ENCODE assay signal across 8 cellular contexts in the genomic region with DNA sequence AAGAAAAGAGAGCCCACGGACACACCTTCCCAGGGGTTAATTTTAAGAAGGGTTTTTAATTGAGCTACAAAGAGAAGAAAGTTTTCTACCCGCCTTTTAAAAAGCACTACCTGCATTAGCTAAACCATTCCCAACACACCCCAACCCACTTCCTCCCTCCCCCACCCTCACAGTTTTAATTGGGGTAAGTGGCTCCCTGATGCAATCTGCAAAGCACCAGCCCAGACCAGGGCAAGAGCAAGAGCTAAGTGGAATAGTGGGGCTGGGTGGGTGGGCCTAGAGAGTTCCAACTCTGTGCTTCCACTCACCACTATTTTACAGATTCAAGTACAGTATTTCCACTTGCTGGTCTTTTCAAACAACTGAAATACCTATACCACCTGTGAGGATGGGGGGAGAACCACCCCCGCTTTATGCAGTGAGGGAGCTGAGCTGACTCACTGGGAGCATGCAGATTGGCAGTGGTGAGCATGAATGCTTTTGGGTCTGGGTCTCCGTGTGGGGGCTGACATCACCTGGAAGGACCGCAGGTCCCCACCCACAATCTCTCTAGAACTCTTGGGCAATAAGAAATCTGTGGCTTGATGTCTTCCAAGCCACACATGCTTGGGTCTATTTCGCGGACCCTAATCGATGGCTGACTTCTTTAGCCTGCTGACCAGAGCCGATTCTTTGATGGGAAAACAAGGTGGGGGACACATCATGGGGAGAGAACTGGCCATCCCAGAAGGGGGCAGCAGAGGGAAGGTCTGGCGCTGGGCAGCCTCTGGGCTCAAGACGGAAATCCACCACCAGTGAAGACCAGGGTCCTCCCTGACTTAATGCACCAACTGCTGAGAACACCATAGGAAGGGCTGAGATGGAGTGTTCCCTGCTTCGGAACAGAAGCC.
A peak's percentile ranks its signal among the peaks of the same experiment; 100 is the strongest.
DNase-seq lines count a peak whose midpoint lies in the region; ATAC-seq and TF ChIP-seq lines count a peak whose summit lies in the region.

No MANE protein-coding gene starts in this region.

- peaks cover 90% of the 10 kb centered on the region for H3K4me1 Mint-ChIP-seq in nephron progenitor cell

- H3K9me3 Mint-ChIP-seq in nephron progenitor cell: no peaks in the 10 kb centered on the region

- H3K4me3 ChIP-seq in epithelial cell of esophagus (ENCODE audit: low read length): no peak overlapping the region

- H3K4me3 Mint-ChIP-seq in nephron progenitor cell: peak overlapping the region; percentile 69

- peaks cover 25% of the 10 kb centered on the region for H3K36me3 Mint-ChIP-seq in nephron progenitor cell (ENCODE audit: low read depth)

- peak overlapping the region; percentile 73 for H3K27ac Mint-ChIP-seq in nephron progenitor cell

- peaks cover 6% of the 10 kb centered on the region for H3K27me3 Mint-ChIP-seq in nephron progenitor cell (ENCODE audit: low read depth, poor library complexity)

- ATAC-seq in SK-N-SH treated with all-trans-retinoic acid at 6 μM for 48 hours (peak; percentile 59), HG03108 (IDR thresholded peaks at IDR 0.05; ENCODE audit: unreplicated experiment) (no peak)

- peak; percentile 64 for DNase-seq in AG20443 (ENCODE audit: low spot score)
- peak; percentile 55 for DNase-seq in GM13977 (ENCODE audit: low spot score)
- DNase-seq in epithelial cell of esophagus (ENCODE audit: low read depth): no peak
- DNase-seq in nephron progenitor cell: peak; percentile 72
- DNase-seq in KG1 (lab: John Stamatoyannopoulos, UW): no peak
- DNase-seq in RKO (ENCODE audit: low spot score): no peak

- TF ChIP-seq CTCF in GM13977 (IDR thresholded peaks at IDR 0.05; ENCODE audit: extremely low read depth, insufficient read depth, missing control alignments) (peak; percentile 66), epithelial cell of esophagus (IDR thresholded peaks at IDR 0.05; ENCODE audit: insufficient read depth, low read depth, low read length, missing control alignments) (peak; percentile 12), nephron progenitor cell (IDR thresholded peaks at IDR 0.05) (peak; percentile 46)

- in situ Hi-C loops in GM13977 (cut with MboI; ENCODE audit: low pct_unique_long_range_greater_than_20kb, low sequenced_read_pairs, unreplicated experiment): no loop called here

TF ChIP-seq in SK-N-SH treated with all-trans-retinoic acid at 6 μM for 48 hours, 23 proteins besides CTCF, POLR2A, EP300 and RAD21:
- TF ChIP-seq, protein P1, sequence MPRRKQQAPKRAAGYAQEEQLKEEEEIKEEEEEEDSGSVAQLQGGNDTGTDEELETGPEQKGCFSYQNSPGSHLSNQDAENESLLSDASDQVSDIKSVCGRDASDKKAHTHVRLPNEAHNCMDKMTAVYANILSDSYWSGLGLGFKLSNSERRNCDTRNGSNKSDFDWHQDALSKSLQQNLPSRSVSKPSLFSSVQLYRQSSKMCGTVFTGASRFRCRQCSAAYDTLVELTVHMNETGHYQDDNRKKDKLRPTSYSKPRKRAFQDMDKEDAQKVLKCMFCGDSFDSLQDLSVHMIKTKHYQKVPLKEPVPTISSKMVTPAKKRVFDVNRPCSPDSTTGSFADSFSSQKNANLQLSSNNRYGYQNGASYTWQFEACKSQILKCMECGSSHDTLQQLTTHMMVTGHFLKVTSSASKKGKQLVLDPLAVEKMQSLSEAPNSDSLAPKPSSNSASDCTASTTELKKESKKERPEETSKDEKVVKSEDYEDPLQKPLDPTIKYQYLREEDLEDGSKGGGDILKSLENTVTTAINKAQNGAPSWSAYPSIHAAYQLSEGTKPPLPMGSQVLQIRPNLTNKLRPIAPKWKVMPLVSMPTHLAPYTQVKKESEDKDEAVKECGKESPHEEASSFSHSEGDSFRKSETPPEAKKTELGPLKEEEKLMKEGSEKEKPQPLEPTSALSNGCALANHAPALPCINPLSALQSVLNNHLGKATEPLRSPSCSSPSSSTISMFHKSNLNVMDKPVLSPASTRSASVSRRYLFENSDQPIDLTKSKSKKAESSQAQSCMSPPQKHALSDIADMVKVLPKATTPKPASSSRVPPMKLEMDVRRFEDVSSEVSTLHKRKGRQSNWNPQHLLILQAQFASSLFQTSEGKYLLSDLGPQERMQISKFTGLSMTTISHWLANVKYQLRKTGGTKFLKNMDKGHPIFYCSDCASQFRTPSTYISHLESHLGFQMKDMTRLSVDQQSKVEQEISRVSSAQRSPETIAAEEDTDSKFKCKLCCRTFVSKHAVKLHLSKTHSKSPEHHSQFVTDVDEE (CRISPR knock-in tag; IDR thresholded peaks at IDR 0.05): no peak
- TF ChIP-seq, protein P2, sequence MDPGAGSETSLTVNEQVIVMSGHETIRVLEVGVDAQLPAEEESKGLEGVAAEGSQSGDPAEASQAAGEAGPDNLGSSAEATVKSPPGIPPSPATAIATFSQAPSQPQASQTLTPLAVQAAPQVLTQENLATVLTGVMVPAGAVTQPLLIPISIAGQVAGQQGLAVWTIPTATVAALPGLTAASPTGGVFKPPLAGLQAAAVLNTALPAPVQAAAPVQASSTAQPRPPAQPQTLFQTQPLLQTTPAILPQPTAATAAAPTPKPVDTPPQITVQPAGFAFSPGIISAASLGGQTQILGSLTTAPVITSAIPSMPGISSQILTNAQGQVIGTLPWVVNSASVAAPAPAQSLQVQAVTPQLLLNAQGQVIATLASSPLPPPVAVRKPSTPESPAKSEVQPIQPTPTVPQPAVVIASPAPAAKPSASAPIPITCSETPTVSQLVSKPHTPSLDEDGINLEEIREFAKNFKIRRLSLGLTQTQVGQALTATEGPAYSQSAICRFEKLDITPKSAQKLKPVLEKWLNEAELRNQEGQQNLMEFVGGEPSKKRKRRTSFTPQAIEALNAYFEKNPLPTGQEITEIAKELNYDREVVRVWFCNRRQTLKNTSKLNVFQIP (CRISPR knock-in tag; IDR thresholded peaks at IDR 0.05; ENCODE audit: borderline replicate concordance, low read depth): no peak
- TF ChIP-seq, protein P3, sequence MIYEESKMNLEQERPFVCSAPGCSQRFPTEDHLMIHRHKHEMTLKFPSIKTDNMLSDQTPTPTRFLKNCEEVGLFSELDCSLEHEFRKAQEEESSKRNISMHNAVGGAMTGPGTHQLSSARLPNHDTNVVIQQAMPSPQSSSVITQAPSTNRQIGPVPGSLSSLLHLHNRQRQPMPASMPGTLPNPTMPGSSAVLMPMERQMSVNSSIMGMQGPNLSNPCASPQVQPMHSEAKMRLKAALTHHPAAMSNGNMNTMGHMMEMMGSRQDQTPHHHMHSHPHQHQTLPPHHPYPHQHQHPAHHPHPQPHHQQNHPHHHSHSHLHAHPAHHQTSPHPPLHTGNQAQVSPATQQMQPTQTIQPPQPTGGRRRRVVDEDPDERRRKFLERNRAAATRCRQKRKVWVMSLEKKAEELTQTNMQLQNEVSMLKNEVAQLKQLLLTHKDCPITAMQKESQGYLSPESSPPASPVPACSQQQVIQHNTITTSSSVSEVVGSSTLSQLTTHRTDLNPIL (CRISPR knock-in tag; IDR thresholded peaks at IDR 0.05; ENCODE audit: low read depth): no peak
- TF ChIP-seq ARNTL (CRISPR knock-in tag; IDR thresholded peaks at IDR 0.05; ENCODE audit: borderline replicate concordance, low read depth) (no peak), ZNF565 (CRISPR knock-in tag; conservative IDR thresholded peaks at IDR 0.05; ENCODE audit: low read depth) (no peak), ZFP3 (CRISPR knock-in tag; IDR thresholded peaks at IDR 0.05) (no peak), OSR1 (CRISPR knock-in tag; IDR thresholded peaks at IDR 0.05) (no peak), GLIS3 (CRISPR knock-in tag; IDR thresholded peaks at IDR 0.05) (no peak)

Comparison
In these comparisons a context has a peak if more than half of its experiments do, and no peak if none do; other contexts are left out.
1. DNase-seq: peak in AG20443 (single experiment), GM13977 (single experiment) and nephron progenitor cell (single experiment); none in epithelial cell of esophagus (single experiment), KG1 (single experiment) and RKO (single experiment).
2. CTCF ChIP-seq: peak in every context shown above with its lines; median percentile 66 in GM13977; 46 in nephron progenitor cell; 12 in epithelial cell of esophagus.